In genomic region chr18:35580748-35581534, GRCh38 we compare ENCODE assay signal across 1 cellular context.
TF ChIP-seq lines count a peak whose summit lies in the region.

No MANE protein-coding gene starts in this region.

TF ChIP-seq in HepG2, 621 proteins besides CTCF, POLR2A, EP300 and RAD21 (continued from another document and continues in another):
- TF ChIP-seq SIX4 (CRISPR knock-in tag; IDR thresholded peaks at IDR 0.05), result no peak
- TF ChIP-seq PHF21A (CRISPR knock-in tag; IDR thresholded peaks at IDR 0.05), result no peak
- no peak for TF ChIP-seq ZNF468 (CRISPR knock-in tag; IDR thresholded peaks at IDR 0.05)
- no peak for TF ChIP-seq REPIN1 (CRISPR knock-in tag; IDR thresholded peaks at IDR 0.05; ENCODE audit: borderline replicate concordance, low read depth)
- TF ChIP-seq ZNF225 (CRISPR knock-in tag; IDR thresholded peaks at IDR 0.05), result no peak
- TF ChIP-seq DMTF1 (CRISPR knock-in tag; IDR thresholded peaks at IDR 0.05), result no peak
- no peak for TF ChIP-seq ATF5 (CRISPR knock-in tag; IDR thresholded peaks at IDR 0.05; ENCODE audit: low read depth)
- TF ChIP-seq NFAT5 (CRISPR knock-in tag; IDR thresholded peaks at IDR 0.05), result 0 out of 2 replicates have a peak, but pooled peaks have one; percentile 59
- no peak for TF ChIP-seq ZNF260 (CRISPR knock-in tag; IDR thresholded peaks at IDR 0.05; ENCODE audit: borderline replicate concordance, low read depth)
- no peak for TF ChIP-seq ZNF720 (CRISPR knock-in tag; IDR thresholded peaks at IDR 0.05)
- TF ChIP-seq HOXA5 (CRISPR knock-in tag; IDR thresholded peaks at IDR 0.05), result 0 out of 2 replicates have a peak, but pooled peaks have one; percentile 22
- peak; percentile 23; the same call in 1 of the 2 replicates for TF ChIP-seq ZNF772 (CRISPR knock-in tag; IDR thresholded peaks at IDR 0.05)
- TF ChIP-seq SP140L (CRISPR knock-in tag; IDR thresholded peaks at IDR 0.05; ENCODE audit: borderline replicate concordance), result no peak
- no peak for TF ChIP-seq ATAD3A (CRISPR knock-in tag; IDR thresholded peaks at IDR 0.05)
- no peak for TF ChIP-seq GATA4 (IDR thresholded peaks at IDR 0.05; ENCODE audit: borderline replicate concordance, low read depth)
- TF ChIP-seq GATAD1 (CRISPR knock-in tag; IDR thresholded peaks at IDR 0.05), result no peak
- TF ChIP-seq DMAP1 (CRISPR knock-in tag; IDR thresholded peaks at IDR 0.05), result no peak
- no peak for TF ChIP-seq KLF6 (CRISPR knock-in tag; IDR thresholded peaks at IDR 0.05)
- no peak for TF ChIP-seq NBN (conservative IDR thresholded peaks at IDR 0.05)
- no peak for TF ChIP-seq KDM5A (IDR thresholded peaks at IDR 0.05; ENCODE audit: borderline replicate concordance, low read length)
- TF ChIP-seq GPBP1L1 (CRISPR knock-in tag; IDR thresholded peaks at IDR 0.05), result no peak
- TF ChIP-seq, protein P1, sequence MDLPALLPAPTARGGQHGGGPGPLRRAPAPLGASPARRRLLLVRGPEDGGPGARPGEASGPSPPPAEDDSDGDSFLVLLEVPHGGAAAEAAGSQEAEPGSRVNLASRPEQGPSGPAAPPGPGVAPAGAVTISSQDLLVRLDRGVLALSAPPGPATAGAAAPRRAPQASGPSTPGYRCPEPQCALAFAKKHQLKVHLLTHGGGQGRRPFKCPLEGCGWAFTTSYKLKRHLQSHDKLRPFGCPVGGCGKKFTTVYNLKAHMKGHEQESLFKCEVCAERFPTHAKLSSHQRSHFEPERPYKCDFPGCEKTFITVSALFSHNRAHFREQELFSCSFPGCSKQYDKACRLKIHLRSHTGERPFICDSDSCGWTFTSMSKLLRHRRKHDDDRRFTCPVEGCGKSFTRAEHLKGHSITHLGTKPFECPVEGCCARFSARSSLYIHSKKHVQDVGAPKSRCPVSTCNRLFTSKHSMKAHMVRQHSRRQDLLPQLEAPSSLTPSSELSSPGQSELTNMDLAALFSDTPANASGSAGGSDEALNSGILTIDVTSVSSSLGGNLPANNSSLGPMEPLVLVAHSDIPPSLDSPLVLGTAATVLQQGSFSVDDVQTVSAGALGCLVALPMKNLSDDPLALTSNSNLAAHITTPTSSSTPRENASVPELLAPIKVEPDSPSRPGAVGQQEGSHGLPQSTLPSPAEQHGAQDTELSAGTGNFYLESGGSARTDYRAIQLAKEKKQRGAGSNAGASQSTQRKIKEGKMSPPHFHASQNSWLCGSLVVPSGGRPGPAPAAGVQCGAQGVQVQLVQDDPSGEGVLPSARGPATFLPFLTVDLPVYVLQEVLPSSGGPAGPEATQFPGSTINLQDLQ (CRISPR knock-in tag; IDR thresholded peaks at IDR 0.05), result no peak
- TF ChIP-seq ZNF770 (CRISPR knock-in tag; IDR thresholded peaks at IDR 0.05), result peak; percentile 98
- TF ChIP-seq GABPB1 (CRISPR knock-in tag; IDR thresholded peaks at IDR 0.05), result peak; percentile 27; the same call in 1 of the 2 replicates
- no peak for TF ChIP-seq ATF4 (CRISPR knock-in tag; IDR thresholded peaks at IDR 0.05)
- TF ChIP-seq HMGXB3 (CRISPR knock-in tag; IDR thresholded peaks at IDR 0.05; ENCODE audit: borderline replicate concordance), result no peak
- no peak for TF ChIP-seq THAP7 (CRISPR knock-in tag; IDR thresholded peaks at IDR 0.05)
- no peak for TF ChIP-seq MAFG (CRISPR knock-in tag; IDR thresholded peaks at IDR 0.05)
- no peak for TF ChIP-seq ZBTB42 (CRISPR knock-in tag; IDR thresholded peaks at IDR 0.05)
- no peak for TF ChIP-seq ZNF605 (CRISPR knock-in tag; IDR thresholded peaks at IDR 0.05)
- TF ChIP-seq ZNF703 (CRISPR knock-in tag; IDR thresholded peaks at IDR 0.05; ENCODE audit: borderline replicate concordance), result no peak
- TF ChIP-seq, protein P2, sequence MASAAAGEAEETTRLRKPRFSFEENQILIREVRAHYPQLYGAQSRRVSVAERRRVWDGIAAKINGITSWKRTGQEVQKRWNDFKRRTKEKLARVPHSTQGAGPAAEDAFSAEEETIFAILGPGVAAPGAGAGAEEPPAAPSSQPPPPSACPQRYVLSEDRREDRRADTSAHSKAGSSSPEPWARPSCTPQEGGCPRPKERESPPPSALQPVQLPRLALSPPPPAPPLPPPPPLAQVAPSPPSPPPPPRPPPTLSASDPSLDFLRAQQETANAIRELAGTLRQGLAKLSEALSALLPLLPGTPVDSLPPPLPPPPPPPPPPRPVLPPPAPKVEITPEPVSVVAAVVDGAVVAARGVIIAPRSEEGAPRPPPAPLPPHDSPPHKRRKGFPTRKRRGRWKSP (CRISPR knock-in tag; IDR thresholded peaks at IDR 0.05), result peak; percentile 75; the same call in 1 of the 2 replicates
